In the genomic region with DNA sequence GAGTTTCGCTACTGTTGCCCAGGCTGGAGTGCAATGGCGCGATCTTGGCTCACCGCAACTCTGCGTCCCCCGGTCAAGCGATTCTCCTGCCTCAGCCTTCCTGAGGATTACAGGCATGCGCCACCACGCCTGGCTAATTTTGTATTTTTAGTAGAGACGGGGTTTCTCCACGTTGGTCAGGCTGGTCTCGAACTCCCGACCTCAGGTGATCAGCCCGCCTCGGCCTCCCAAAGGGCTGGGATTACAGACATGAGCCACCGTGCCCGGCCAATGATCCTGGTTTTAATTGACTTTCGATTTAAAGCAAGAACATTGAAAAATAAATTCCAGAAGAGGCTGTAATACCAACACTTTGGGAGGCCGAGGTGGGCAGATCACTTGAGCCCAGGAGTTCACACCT, we compare ENCODE assay signal across 8 cellular contexts. TPM values are rescaled to one million over a fixed set of nuclear protein-coding genes. Genes with fewer than 3 reads are reported as not detected.
DNase-seq lines count a peak whose midpoint lies in the region; ATAC-seq and TF ChIP-seq lines count a peak whose summit lies in the region.
"Not testable (repeated sequence)": the region's sequence is repeated elsewhere in the genome, so short reads cannot be mapped to it uniquely, and the experiment has no call there.

No MANE protein-coding gene starts in this region.

- peak overlapping the region in 1 of 8 donors; percentile 92 for H3K27ac Mint-ChIP-seq in CD8-positive, alpha-beta memory T cell
- peak overlapping the region in 8 of 9 donors; percentile 47 to 100 (median 94) for H3K27ac Mint-ChIP-seq in naive thymus-derived CD4-positive, alpha-beta T cell

- BruUV-seq in mammary epithelial cell (replicated peaks; lab: Mats Ljungman, UMichigan), result not testable (repeated sequence)

- H2AFZ ChIP-seq in mammary epithelial cell (ENCODE audit: low read depth, low read length), result not testable (repeated sequence)

- not testable (repeated sequence) for H3K27ac ChIP-seq in CD8-positive, alpha-beta memory T cell (ENCODE audit: low read depth, low read length); mammary epithelial cell (ENCODE audit: insufficient read depth, low read depth, low read length)
- H3K27ac ChIP-seq in WERI-Rb-1 (peak overlapping the region; percentile 94), heart left ventricle (peak overlapping the region in 11 of 12 donors; percentile 77 to 99 (median 96)), prostate gland (peak overlapping the region; percentile 86 to 94), thyroid gland (peak overlapping the region; percentile 88 to 98 (median 95))
- H3K27ac ChIP-seq in naive thymus-derived CD4-positive, alpha-beta T cell (ENCODE audit: low read depth, low read length), result peak overlapping the region; percentile 80

- not testable (repeated sequence) for TF ChIP-seq CTCF in LNCaP clone FGC (IDR thresholded peaks at IDR 0.05; ENCODE audit: control insufficient read depth, extremely low read depth, insufficient read depth); WERI-Rb-1 (IDR thresholded peaks at IDR 0.05; ENCODE audit: low read depth, low read length); mammary epithelial cell (conservative IDR thresholded peaks at IDR 0.05 in 1 of 2, IDR thresholded peaks at IDR 0.05 in 1 of 2; ENCODE audit: extremely low read depth in 1 of 2, insufficient read depth in 1 of 2, low read depth in 1 of 2, low read length in 2 of 2); heart left ventricle (IDR thresholded peaks at IDR 0.05); prostate gland (IDR thresholded peaks at IDR 0.05); thyroid gland (IDR thresholded peaks at IDR 0.05)

- CTCF ChIA-PET in CD8-positive, alpha-beta memory T cell (lab: Charles Lee), result interaction anchor here (1.3 to 2.0 kb wide), 2 partner anchors 80 to 87 kb away, joined by 3 to 8 read pairs; no protein-coding TSS in a partner anchor
- CTCF ChIA-PET in mammary epithelial cell (lab: Charles Lee; ENCODE audit: low non-redundant PET), result not testable (repeated sequence)
- CTCF ChIA-PET in naive thymus-derived CD4-positive, alpha-beta T cell (lab: Charles Lee), result interaction anchor here (0.7 to 1.3 kb wide), 2 partner anchors 63 to 80 kb away, joined by 3 to 4 read pairs; no protein-coding TSS in a partner anchor

- not testable (repeated sequence) for DNase-seq in CD8-positive, alpha-beta memory T cell; LNCaP clone FGC (ENCODE audit: low read depth); WERI-Rb-1; mammary epithelial cell; heart left ventricle; naive thymus-derived CD4-positive, alpha-beta T cell; prostate gland (ENCODE audit: low spot score); thyroid gland

- peak overlapping the region in 4 of 7 donors; percentile 49 to 87 (median 62) for H3K4me3 Mint-ChIP-seq in CD8-positive, alpha-beta memory T cell
- peak overlapping the region in 8 of 10 donors; percentile 14 to 100 (median 95) for H3K4me3 Mint-ChIP-seq in naive thymus-derived CD4-positive, alpha-beta T cell

- H3K9me3 Mint-ChIP-seq in CD8-positive, alpha-beta memory T cell; naive thymus-derived CD4-positive, alpha-beta T cell: not testable (repeated sequence)

- in situ Hi-C loops in mammary epithelial cell (cut with MboI; ENCODE audit: low sequenced_read_pairs in 2 of 2), result not testable (repeated sequence)

- POLR2A ChIA-PET in CD8-positive, alpha-beta memory T cell (lab: Charles Lee), result interaction anchor here (2.4 kb wide), 1 partner anchor 55 kb away, joined by 7 read pairs; no protein-coding TSS in a partner anchor
- POLR2A ChIA-PET in naive thymus-derived CD4-positive, alpha-beta T cell (lab: Charles Lee), result interaction anchor here (0.7 to 1.7 kb wide), 8 partner anchors 15 to 157 kb away, joined by 3 to 4 read pairs (median 3); no protein-coding TSS in a partner anchor

- dilution Hi-C loops in mammary epithelial cell (cut with HindIII; ENCODE audit: low sequenced_read_pairs), result not testable (repeated sequence)

- WGBS in mammary epithelial cell (ENCODE audit: low coverage, missing lambda C conversion rate), result 96% methylated on average over 19 of the region's 19 CpGs
- 96 to 97% (median 97%) methylated on average over 19 of the region's 19 CpGs for WGBS in heart left ventricle, 4 donors
- 95% methylated on average over 19 of the region's 19 CpGs for WGBS in prostate gland
- 87 to 92% methylated on average over 19 of the region's 19 CpGs for WGBS in thyroid gland, 2 donors

- peaks cover 16% of the 10 kb centered on the region for H3K4me1 ChIP-seq in CD8-positive, alpha-beta memory T cell (ENCODE audit: insufficient read depth, low read length)
- not testable (repeated sequence) for H3K4me1 ChIP-seq in mammary epithelial cell (ENCODE audit: insufficient read depth, low read length); prostate gland (replicated peaks)
- H3K4me1 ChIP-seq in heart left ventricle, result peaks cover 0 to 29% (median 10%) of the 10 kb centered on the region in 12 donors
- H3K4me1 ChIP-seq in naive thymus-derived CD4-positive, alpha-beta T cell (ENCODE audit: control insufficient read depth in 2 of 2, insufficient read depth in 2 of 2, low read length in 2 of 2), result peaks cover 16 to 21% of the 10 kb centered on the region in 2 donors
- peaks cover 22 to 24% of the 10 kb centered on the region in 2 donors for H3K4me1 ChIP-seq in thyroid gland

- not testable (repeated sequence) for H3K36me3 ChIP-seq in CD8-positive, alpha-beta memory T cell (ENCODE audit: insufficient read depth, low read length); WERI-Rb-1; mammary epithelial cell (ENCODE audit: insufficient read depth, low read length); heart left ventricle; naive thymus-derived CD4-positive, alpha-beta T cell (ENCODE audit: control insufficient read depth in 2 of 3, insufficient read depth in 3 of 3, low read length in 3 of 3); prostate gland; thyroid gland

- not testable (repeated sequence) for H3K27me3 Mint-ChIP-seq in CD8-positive, alpha-beta memory T cell; naive thymus-derived CD4-positive, alpha-beta T cell

- not testable (repeated sequence) for H3K9me3 ChIP-seq in CD8-positive, alpha-beta memory T cell (ENCODE audit: low read length); WERI-Rb-1 (ENCODE audit: severe bottlenecking); mammary epithelial cell (replicated peaks; ENCODE audit: insufficient read depth, low read length); heart left ventricle; naive thymus-derived CD4-positive, alpha-beta T cell (ENCODE audit: control insufficient read depth in 2 of 3, low read length in 3 of 3); prostate gland; thyroid gland

- H3K36me3 Mint-ChIP-seq in CD8-positive, alpha-beta memory T cell, result peaks cover 0 to 10% (median 3%) of the 10 kb centered on the region in 3 donors
- peaks cover 0 to 11% (median 6%) of the 10 kb centered on the region in 5 donors for H3K36me3 Mint-ChIP-seq in naive thymus-derived CD4-positive, alpha-beta T cell

- H3K79me2 ChIP-seq in mammary epithelial cell (ENCODE audit: insufficient read depth, low read length), result peaks cover 36% of the 10 kb centered on the region

- H3K4me1 Mint-ChIP-seq in CD8-positive, alpha-beta memory T cell, result peaks cover 23 to 25% (median 24%) of the 10 kb centered on the region in 3 donors
- peaks cover 12 to 31% (median 22%) of the 10 kb centered on the region in 7 donors for H3K4me1 Mint-ChIP-seq in naive thymus-derived CD4-positive, alpha-beta T cell

- not testable (repeated sequence) for H3K27me3 ChIP-seq in CD8-positive, alpha-beta memory T cell (ENCODE audit: insufficient read depth, low read length, poor library complexity, severe bottlenecking); WERI-Rb-1 (ENCODE audit: insufficient read depth, low read depth, severe bottlenecking); mammary epithelial cell (ENCODE audit: insufficient read depth, low read length); heart left ventricle; naive thymus-derived CD4-positive, alpha-beta T cell (ENCODE audit: control insufficient read depth in 2 of 2, insufficient read depth in 2 of 2, low read length in 2 of 2); prostate gland (replicated peaks; ENCODE audit: insufficient read depth); thyroid gland

- intact Hi-C loops in mammary epithelial cell (cut with micrococcal nuclease), result loop anchor here (1.0 to 2.0 kb wide), 4 partner anchors 27 to 241 kb away; a partner anchor contains a TSS
- intact Hi-C loops in heart left ventricle (cut with DNase I), result loop anchor here in 9 of 10 donors (1.0 to 10.0 kb wide), 13 partner anchors 61 to 241 kb away; a partner anchor contains a TSS
- intact Hi-C loops in naive thymus-derived CD4-positive, alpha-beta T cell (cut with micrococcal nuclease), result loop anchor here (2.0 kb wide), 3 partner anchors 137 to 553 kb away; a partner anchor contains a TSS
- intact Hi-C loops in prostate gland (cut with DNase I), result loop anchor here (10.0 kb wide), 2 partner anchors 61 to 131 kb away; no protein-coding TSS in a partner anchor
- intact Hi-C loops in thyroid gland (cut with DNase I), result loop anchor here (10.0 kb wide), 1 partner anchor 79 kb away; no protein-coding TSS in a partner anchor

- not testable (repeated sequence) for H4K20me1 ChIP-seq in mammary epithelial cell (ENCODE audit: insufficient read depth, low read length)

- H3K9ac ChIP-seq in mammary epithelial cell (ENCODE audit: insufficient read depth, low read length), result not testable (repeated sequence)

- peak overlapping the region; percentile 89 for H3K4me2 ChIP-seq in mammary epithelial cell (ENCODE audit: insufficient read depth, low read depth, low read length)

- not testable (repeated sequence) for H3K4me3 ChIP-seq in CD8-positive, alpha-beta memory T cell (ENCODE audit: low read length); WERI-Rb-1 (ENCODE audit: low read depth, low read length); mammary epithelial cell (replicated peaks in 1 of 3; ENCODE audit: insufficient read depth in 1 of 3, low read depth in 2 of 3, low read length in 3 of 3); naive thymus-derived CD4-positive, alpha-beta T cell (ENCODE audit: low read length); prostate gland; thyroid gland (replicated peaks in 1 of 3)
- H3K4me3 ChIP-seq in LNCaP clone FGC (ENCODE audit: low read depth, low read length), result peak overlapping the region; percentile 76; the same call in 1 of the 2 replicates
- peak overlapping the region in 1 of 12 donors; percentile 96 for H3K4me3 ChIP-seq in heart left ventricle

- not testable (repeated sequence) for TF ChIP-seq POLR2A in heart left ventricle (IDR thresholded peaks at IDR 0.05); prostate gland (IDR thresholded peaks at IDR 0.05); thyroid gland (IDR thresholded peaks at IDR 0.05)

- not testable (repeated sequence) for ATAC-seq in heart left ventricle; naive thymus-derived CD4-positive, alpha-beta T cell

RNA-seq across cellular contexts. Expression of a gene that starts 1.1 kb away (rescaled TPM):
- 10 to 100 TPM; 17.3 to 17.6 TPM for total RNA-seq in CD8-positive, alpha-beta memory T cell
- 17.1 TPM for polyA plus RNA-seq in CD8-positive, alpha-beta memory T cell
- total RNA-seq in mammary epithelial cell, result 10 to 100 TPM; 14.5 to 27.2 TPM
- 12.4 TPM for polyA plus RNA-seq in mammary epithelial cell
- 34.1 TPM for polyA minus RNA-seq in mammary epithelial cell
- total RNA-seq in heart left ventricle, result 10 to 100 TPM; 23.4 to 38.1 (median 29.4) TPM
- 10 to 100 TPM in 1 of 2 donors, 1 to 10 TPM in 1; 6.9 to 30.5 TPM for polyA plus RNA-seq in heart left ventricle
- 10 to 100 TPM; 22.2 to 46.9 (median 38.3) TPM for total RNA-seq in naive thymus-derived CD4-positive, alpha-beta T cell
- polyA plus RNA-seq in naive thymus-derived CD4-positive, alpha-beta T cell, result 10 to 100 TPM; 19.6 to 26.6 TPM
- 10 to 100 TPM; 27.5 to 28.9 TPM for total RNA-seq in prostate gland
- 10 to 100 TPM; 60.2 to 90.0 (median 78.5) TPM for total RNA-seq in thyroid gland
